ENCODE assay signal across 15 cellular contexts in genomic region chr13:43195551-43195950, GRCh38.
DNase-seq lines count a peak whose midpoint lies in the region; FAIRE-seq and TF ChIP-seq lines count a peak whose summit lies in the region.
"Had no signal": no experiment of that assay in that cellular context is flagged by ENCODE, and none has a peak within 500 bp of the region (broad histone marks: within the 10 kb centered on the region; RNA-seq: fewer than 3 reads in every experiment).

No MANE protein-coding gene starts in this region.

- H4K20me1 ChIP-seq in Karpas-422 (ENCODE audit: insufficient read depth, low read depth, low read length): no peaks in the 10 kb centered on the region

- CTCF ChIA-PET in MCF 10A (lab: Yijun Ruan, JAX): no interaction called here

- H3K79me2 ChIP-seq in Karpas-422 (ENCODE audit: low read length): no peaks in the 10 kb centered on the region

- no peaks in the 10 kb centered on the region for H3K4me1 ChIP-seq in breast epithelium
- H3K4me1 ChIP-seq in Karpas-422 (ENCODE audit: low read length): no peaks in the 10 kb centered on the region
- H3K4me1 ChIP-seq in thyroid gland: no peaks in the 10 kb centered on the region

- no peaks in the 10 kb centered on the region for H3K27me3 Mint-ChIP-seq in MCF 10A (ENCODE audit: insufficient read depth, unreplicated experiment)

- H3K4me2 ChIP-seq in Karpas-422 (ENCODE audit: low read depth, low read length, poor library complexity, severe bottlenecking): no peak overlapping the region

- H3K27ac ChIP-seq in breast epithelium (peak overlapping the region in 1 of 2 donors; percentile 3), Karpas-422 (ENCODE audit: low read length) (no peak overlapping the region), thyroid gland (no peak overlapping the region)
- H3K27ac ChIP-seq: transverse colon had no signal

- no peaks in the 10 kb centered on the region for H3K36me3 Mint-ChIP-seq in MCF 10A (ENCODE audit: insufficient read depth, unreplicated experiment)

- H3K4me3 Mint-ChIP-seq in MCF 10A (ENCODE audit: unreplicated experiment): no peak overlapping the region
- H3K4me3 Mint-ChIP-seq: neural crest cell had no signal

- H3K4me3 ChIP-seq in breast epithelium (no peak overlapping the region), Karpas-422 (ENCODE audit: low read length) (no peak overlapping the region), bronchial epithelial cell (ENCODE audit: low read depth, low read length) (no peak overlapping the region), retinal pigment epithelial cell (ENCODE audit: low read length) (no peak overlapping the region), thyroid gland (replicated peaks in 1 of 3) (no peak overlapping the region)
- H3K4me3 ChIP-seq: transverse colon had no signal

- no peak for FAIRE-seq in bronchial epithelial cell (lab: Jason Lieb, UNC)
- FAIRE-seq: D721Med, TTC549 had no signal

- no peak overlapping the region for H3K27ac Mint-ChIP-seq in MCF 10A (ENCODE audit: low read depth, unreplicated experiment)

- intact Hi-C loops in MCF 10A (cut with micrococcal nuclease) (no loop called here), breast epithelium (cut with DNase I; ENCODE audit: low total_unique reads) (no loop called here), thyroid gland (cut with DNase I) (no loop called here)

- DNase-seq in MCF 10A (ENCODE audit: unreplicated experiment): peak; percentile 27
- no peak for DNase-seq in breast epithelium (ENCODE audit: low spot score in 2 of 2)
- peak; percentile 61 for DNase-seq in Karpas-422
- peak; percentile 15 for DNase-seq in bronchial epithelial cell (ENCODE audit: low read depth)
- DNase-seq in retinal pigment epithelial cell (ENCODE audit: low read depth): no peak
- DNase-seq in thyroid gland: no peak
- no peak for DNase-seq in putamen (ENCODE audit: low spot score)
- no peak for DNase-seq in epidermal melanocyte (ENCODE audit: insufficient read length, low spot score)
- DNase-seq: activated T-cell treated with anti-CD3 and anti-CD28 coated beads, Interleukin-2, amount 50 U/mL, for 48 hours; NCI-H2029; stimulated activated CD4-positive, alpha-beta T cell treated with anti-CD3 and anti-CD28 coated beads, Interleukin-4, amount 100 ng/mL, for 4 hours; transverse colon had no signal

- TF ChIP-seq POLR2A in breast epithelium (IDR thresholded peaks at IDR 0.05) (no peak), thyroid gland (IDR thresholded peaks at IDR 0.05) (no peak)

- no peak overlapping the region for H3K9ac ChIP-seq in Karpas-422 (ENCODE audit: low read length)

- H3K9me3 ChIP-seq in breast epithelium (no peaks in the 10 kb centered on the region), Karpas-422 (ENCODE audit: low read length) (no peaks in the 10 kb centered on the region), thyroid gland (no peaks in the 10 kb centered on the region)
- H3K9me3 ChIP-seq: transverse colon had no signal

- no peaks in the 10 kb centered on the region for H3K9me2 ChIP-seq in Karpas-422 (replicated peaks; ENCODE audit: insufficient read depth, low read length)

- H2AFZ ChIP-seq in Karpas-422 (ENCODE audit: low read length): no peak overlapping the region

- WGBS in thyroid gland, 2 donors: 91 to 95% methylated on average over 4 of the region's 4 CpGs

- POLR2A ChIA-PET in MCF 10A (lab: Yijun Ruan, JAX): interaction anchor here (0.6 kb wide), 1 partner anchor 394 kb away, joined by 3 read pairs; no protein-coding TSS in a partner anchor

- no peaks in the 10 kb centered on the region for H3K36me3 ChIP-seq in breast epithelium
- no peaks in the 10 kb centered on the region for H3K36me3 ChIP-seq in Karpas-422 (ENCODE audit: insufficient read depth, low read length)
- H3K36me3 ChIP-seq in bronchial epithelial cell (ENCODE audit: control insufficient read depth, insufficient read depth, low read length): no peaks in the 10 kb centered on the region
- H3K36me3 ChIP-seq in thyroid gland: no peaks in the 10 kb centered on the region
- H3K36me3 ChIP-seq: transverse colon had no signal

- no peak for TF ChIP-seq CTCF in MCF 10A (IDR thresholded peaks at IDR 0.05; ENCODE audit: unreplicated experiment)
- TF ChIP-seq CTCF in breast epithelium (IDR thresholded peaks at IDR 0.05): no peak
- TF ChIP-seq CTCF in bronchial epithelial cell (IDR thresholded peaks at IDR 0.05; ENCODE audit: insufficient read depth, low read length, severe bottlenecking): peak; percentile 37
- TF ChIP-seq CTCF in retinal pigment epithelial cell (conservative IDR thresholded peaks at IDR 0.05; ENCODE audit: low read depth, low read length): peak; percentile 35
- no peak for TF ChIP-seq CTCF in thyroid gland (IDR thresholded peaks at IDR 0.05)

- H3K9me3 Mint-ChIP-seq in MCF 10A (ENCODE audit: unreplicated experiment): no peaks in the 10 kb centered on the region

- H3K27me3 ChIP-seq in breast epithelium (no peaks in the 10 kb centered on the region), Karpas-422 (ENCODE audit: low read length) (no peaks in the 10 kb centered on the region), bronchial epithelial cell (ENCODE audit: control insufficient read depth, insufficient read depth, low read length) (no peaks in the 10 kb centered on the region), thyroid gland (no peaks in the 10 kb centered on the region)
- H3K27me3 ChIP-seq: transverse colon had no signal

- no TSS peak for BruUV-seq in MCF 10A (replicated peaks; lab: Mats Ljungman, UMichigan)

- no peaks in the 10 kb centered on the region for H3K4me1 Mint-ChIP-seq in MCF 10A (ENCODE audit: insufficient read depth, unreplicated experiment)
- H3K4me1 Mint-ChIP-seq: neural crest cell had no signal

Comparison
In these comparisons a context has a peak if more than half of its experiments do, and no peak if none do; other contexts are left out.
1. DNase-seq: peak in MCF 10A (single experiment), Karpas-422 (single experiment) and bronchial epithelial cell (single experiment); none in breast epithelium (0 of 2), retinal pigment epithelial cell (single experiment), thyroid gland (0 of 2), putamen (single experiment) and epidermal melanocyte (single experiment).
2. CTCF ChIP-seq: peak in bronchial epithelial cell (single experiment) and retinal pigment epithelial cell (single experiment); none in MCF 10A (single experiment), breast epithelium (0 of 3) and thyroid gland (0 of 6).